In genomic region chr1:223312705-223313414, GRCh38 we compare ENCODE assay signal across 2 cellular contexts.
A peak's percentile ranks its signal among the peaks of the same experiment; 100 is the strongest.
TF ChIP-seq lines count a peak whose summit lies in the region.

No MANE protein-coding gene starts in this region.

TF ChIP-seq in IMR-90, 13 proteins besides CTCF, POLR2A, EP300 and RAD21:
- TF ChIP-seq MAFK (IDR thresholded peaks at IDR 0.05; ENCODE audit: low read depth, low read length) (no peak), CHD1 (IDR thresholded peaks at IDR 0.05; ENCODE audit: low read depth, low read length) (no peak), USF2 (IDR thresholded peaks at IDR 0.05; ENCODE audit: low read depth, low read length) (peak; percentile 71)

TF ChIP-seq in H1, 55 proteins besides CTCF, POLR2A, EP300 and RAD21:
- TF ChIP-seq RNF2 (IDR thresholded peaks at IDR 0.05; ENCODE audit: borderline replicate concordance, low read depth, low read length, missing control alignments, poor library complexity, severe bottlenecking): no peak
- TF ChIP-seq SP1 (IDR thresholded peaks at IDR 0.05; ENCODE audit: low read depth, low read length): no peak
- no peak for TF ChIP-seq RFX5 (IDR thresholded peaks at IDR 0.05; ENCODE audit: borderline replicate concordance, low read depth, low read length)
- no peak for TF ChIP-seq TAF1 (IDR thresholded peaks at IDR 0.05; ENCODE audit: low read depth, low read length)
- TF ChIP-seq BACH1 (IDR thresholded peaks at IDR 0.05; ENCODE audit: low read length): no peak
- TF ChIP-seq RBBP5 (IDR thresholded peaks at IDR 0.05; ENCODE audit: borderline replicate concordance, low read depth, low read length): no peak
- TF ChIP-seq KDM5A (IDR thresholded peaks at IDR 0.05; ENCODE audit: low read length): no peak
